8 cellular contexts compared by ENCODE assay signal in genomic region chr1:110035236-110035752, GRCh38. TPM values are rescaled to one million over a fixed set of nuclear protein-coding genes. Genes with fewer than 3 reads are reported as not detected.
DNase-seq lines count a peak whose midpoint lies in the region; ATAC-seq and TF ChIP-seq lines count a peak whose summit lies in the region.

No MANE protein-coding gene starts in this region.

- H3K27ac ChIP-seq in Panc1 (ENCODE audit: low read length) (peak overlapping the region; percentile 98), epithelial cell of prostate (peak overlapping the region; percentile 69)

- intact Hi-C loops in Panc1 (cut with micrococcal nuclease; ENCODE audit: unreplicated experiment): no loop called here

- DNase-seq in AG09309 (ENCODE audit: low read depth) (no peak), Panc1 (ENCODE audit: low read depth, low spot score) (no peak), epithelial cell of prostate (ENCODE audit: low read depth, low spot score) (no peak), omental fat pad (ENCODE audit: low spot score) (no peak), SKM-1 treated with dmso at 0.1 percent for 144 hours (lab: John Stamatoyannopoulos, UW; ENCODE audit: unreplicated experiment) (no peak)

- H3K36me3 ChIP-seq in Panc1 (ENCODE audit: control insufficient read depth, insufficient read depth, low read length): peaks cover 7% of the 10 kb centered on the region

- peaks cover 11% of the 10 kb centered on the region for H3K4me1 ChIP-seq in Panc1 (ENCODE audit: control insufficient read depth, insufficient read depth, low read length)

- no peaks in the 10 kb centered on the region for H3K27me3 ChIP-seq in Panc1 (ENCODE audit: control insufficient read depth, insufficient read depth, low read length)

- peak; percentile 10 for ATAC-seq in GM21447 (IDR thresholded peaks at IDR 0.05; ENCODE audit: unreplicated experiment)
- ATAC-seq in Panc1: peak; percentile 55
- peak; percentile 9 for ATAC-seq in omental fat pad (ENCODE audit: low FRiP score)
- no peak for ATAC-seq in GM19324 (IDR thresholded peaks at IDR 0.05; ENCODE audit: low FRiP score, unreplicated experiment)
- no peak for ATAC-seq in GM21825 (IDR thresholded peaks at IDR 0.05; ENCODE audit: unreplicated experiment)

- in situ Hi-C loops in Panc1 (cut with HindIII; ENCODE audit: low pct_unique_long_range_greater_than_20kb, low sequenced_read_pairs): no loop called here

- CTCF ChIA-PET in Panc1 (lab: Charles Lee): no interaction called here

- no peak for TF ChIP-seq CTCF in AG09309 (IDR thresholded peaks at IDR 0.05; ENCODE audit: control insufficient read depth, insufficient read depth, low read depth, low read length, missing control alignments)
- no peak for TF ChIP-seq CTCF in Panc1 (IDR thresholded peaks at IDR 0.05)
- no peak for TF ChIP-seq CTCF in omental fat pad (IDR thresholded peaks at IDR 0.05)

- BruUV-seq in Panc1 (replicated peaks; lab: Mats Ljungman, UMichigan): no TSS peak

- H3K4me3 ChIP-seq in AG09309 (ENCODE audit: control insufficient read depth, low read depth, low read length) (peak overlapping the region; percentile 85), Panc1 (ENCODE audit: low read depth in 2 of 2, low read length in 2 of 2) (peak overlapping the region; percentile 82 to 88)

- POLR2A ChIA-PET in Panc1 (lab: Charles Lee): no interaction called here

- no peaks in the 10 kb centered on the region for H3K9me3 ChIP-seq in Panc1 (ENCODE audit: control insufficient read depth, insufficient read depth, low read depth, low read length)

RNA-seq across cellular contexts. Expression of gene STRIP1, which starts 0.9 kb away (rescaled TPM):
- total RNA-seq in Panc1 (2021; ENCODE audit: unreplicated experiment) (26.1 TPM), omental fat pad (10 to 100 TPM; 36.7 to 50.7 (median 46.1) TPM)
- 16.4 TPM for polyA plus RNA-seq in Panc1 (2012; ENCODE audit: insufficient read length)

RNA-seq across cellular contexts. Expression of gene ALX3, which starts 35.2 kb away (rescaled TPM):
- not detected for total RNA-seq in Panc1 (2021; ENCODE audit: unreplicated experiment)
- polyA plus RNA-seq in Panc1 (2012; ENCODE audit: insufficient read length): not detected
- not detected for total RNA-seq in omental fat pad

RNA-seq across cellular contexts. Expression of gene AHCYL1, which starts 50.7 kb away (rescaled TPM):
- 174 TPM for total RNA-seq in Panc1 (2021; ENCODE audit: unreplicated experiment)
- 148 TPM for polyA plus RNA-seq in Panc1 (2012; ENCODE audit: insufficient read length)
- total RNA-seq in omental fat pad: 100 to 1,000 TPM in 2 of 4 donors, 10 to 100 TPM in 2; 76.0 to 107 (median 95.8) TPM

Comparison
In these comparisons a context has a peak if more than half of its experiments do, and no peak if none do; other contexts are left out.
1. ATAC-seq: peak in GM21447 (single experiment), Panc1 (single experiment) and omental fat pad (single experiment); none in GM19324 (single experiment) and GM21825 (single experiment).